2 cellular contexts compared by ENCODE assay signal in the genomic region with DNA sequence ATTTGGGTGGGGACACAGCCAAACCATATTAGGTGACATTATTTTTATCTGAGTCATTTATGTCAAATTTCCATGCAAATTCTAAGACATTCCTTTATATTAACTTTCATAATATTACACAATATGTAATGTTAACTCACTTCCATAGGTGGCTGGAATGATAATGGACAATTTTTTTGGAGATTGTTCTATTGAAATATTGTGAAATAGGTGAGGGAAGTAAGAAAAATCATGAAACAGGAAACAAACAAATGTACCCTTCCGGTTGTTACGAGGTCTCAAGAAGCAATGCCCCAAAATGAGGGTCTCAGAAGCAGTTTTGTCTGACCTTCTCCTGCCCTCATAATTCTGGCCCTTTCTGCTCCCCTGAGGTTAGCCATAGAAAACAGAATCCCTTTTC.
TF ChIP-seq lines count a peak whose summit lies in the region.

No MANE protein-coding gene starts in this region.

TF ChIP-seq in GM23338, 12 proteins besides CTCF, POLR2A, EP300 and RAD21 (continues in another document):
- TF ChIP-seq ETS1 (IDR thresholded peaks at IDR 0.05) = no peak
- TF ChIP-seq NANOG (IDR thresholded peaks at IDR 0.05; ENCODE audit: borderline replicate concordance) = no peak
- TF ChIP-seq EZH2 (IDR thresholded peaks at IDR 0.05; ENCODE audit: low read depth, unreplicated experiment) = no peak
- TF ChIP-seq POLR2AphosphoS5 (IDR thresholded peaks at IDR 0.05; ENCODE audit: low read depth) = no peak
- no peak for TF ChIP-seq STAT1 (IDR thresholded peaks at IDR 0.05; ENCODE audit: unreplicated experiment)
- no peak for TF ChIP-seq EZH2phosphoT487 (IDR thresholded peaks at IDR 0.05; ENCODE audit: unreplicated experiment)
- no peak for TF ChIP-seq ZNF114 (CRISPR knock-in tag; IDR thresholded peaks at IDR 0.05)
- TF ChIP-seq CREB1 (CRISPR knock-in tag; IDR thresholded peaks at IDR 0.05; ENCODE audit: low read depth) = no peak
- TF ChIP-seq ZNF331 (CRISPR knock-in tag; IDR thresholded peaks at IDR 0.05; ENCODE audit: low read depth) = no peak
- TF ChIP-seq JUNB (IDR thresholded peaks at IDR 0.05; ENCODE audit: unreplicated experiment) = no peak
- TF ChIP-seq ZNF462 (CRISPR knock-in tag; IDR thresholded peaks at IDR 0.05) = no peak

TF ChIP-seq in IMR-90, 13 proteins besides CTCF, POLR2A, EP300 and RAD21:
- TF ChIP-seq CEBPB (IDR thresholded peaks at IDR 0.05; ENCODE audit: low read depth, low read length) = peak; percentile 63
- TF ChIP-seq MAZ (IDR thresholded peaks at IDR 0.05; ENCODE audit: borderline replicate concordance, low read depth, low read length) = no peak
- no peak for TF ChIP-seq MAFK (IDR thresholded peaks at IDR 0.05; ENCODE audit: low read depth, low read length)
- TF ChIP-seq RCOR1 (IDR thresholded peaks at IDR 0.05; ENCODE audit: insufficient replicate concordance, low read length) = no peak
